Comparison of ENCODE assay signal across 8 cellular contexts in the genomic region with DNA sequence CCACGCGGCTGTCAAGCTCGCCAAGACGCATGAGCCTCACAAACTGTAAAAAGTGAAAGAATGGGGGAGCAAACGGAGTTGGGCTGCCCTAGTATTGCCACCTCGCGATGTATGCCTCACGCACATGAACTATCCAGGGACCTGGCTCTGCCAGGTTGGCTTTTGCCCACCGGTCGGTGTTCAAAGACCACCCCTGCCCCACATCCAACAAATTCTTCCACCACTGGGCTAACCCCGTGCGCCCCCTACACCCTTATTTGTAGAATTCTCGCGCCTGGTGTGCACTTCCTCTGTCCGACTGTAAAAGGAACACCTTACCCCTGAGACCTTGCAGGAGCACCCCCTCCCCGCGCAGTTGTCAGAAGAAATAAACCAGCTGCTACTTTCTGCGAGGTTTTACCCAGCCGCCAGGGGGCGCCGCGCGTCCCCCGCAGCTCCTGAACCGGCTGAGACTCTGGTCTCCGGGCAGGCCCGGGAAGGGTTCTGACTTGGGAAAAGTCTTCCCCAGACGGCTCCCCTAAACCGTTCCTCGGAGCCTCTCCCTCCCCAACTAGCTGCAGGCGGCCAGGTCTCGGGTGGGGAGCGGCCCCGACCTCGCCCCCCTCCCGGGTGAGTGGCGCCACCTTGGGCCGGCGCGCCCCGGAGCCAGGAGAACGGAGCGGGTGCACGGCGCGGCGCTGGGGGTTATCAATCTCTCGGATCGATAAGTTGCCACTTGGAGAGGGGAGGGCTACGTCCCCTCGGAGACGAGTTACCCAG. TPM values are rescaled to one million over a fixed set of nuclear protein-coding genes. Genes with fewer than 3 reads are reported as not detected.
DNase-seq lines count a peak whose midpoint lies in the region; ATAC-seq and TF ChIP-seq lines count a peak whose summit lies in the region.

No MANE protein-coding gene starts in this region.

- peak; percentile 43 for DNase-seq in COR-L47 (lab: John Stamatoyannopoulos, UW)
- DNase-seq in immature natural killer cell: peak; percentile 19 to 40 (median 32)
- peak; percentile 36 for DNase-seq in stimulated activated CD4-positive, alpha-beta T cell treated with anti-CD3 and anti-CD28 coated beads, Interleukin-12 subunit alpha, Interleukin-12 subunit beta, amount 100 ng/mL, for 4 hours
- no peak for DNase-seq in activated CD4-positive, CD25-positive, alpha-beta regulatory T cell (lab: John Stamatoyannopoulos, UW)

- peaks cover 30% of the 10 kb centered on the region for H3K27me3 Mint-ChIP-seq in IgD-negative memory B cell
- H3K27me3 Mint-ChIP-seq in brain: peaks cover 32% of the 10 kb centered on the region
- H3K27me3 Mint-ChIP-seq in immature natural killer cell (ENCODE audit: low read depth in 3 of 3): peaks cover 1 to 21% (median 10%) of the 10 kb centered on the region in 3 donors

- TF ChIP-seq CTCF in brain (conservative IDR thresholded peaks at IDR 0.05): peak; percentile 85 to 95

- H3K4me3 Mint-ChIP-seq in IgD-negative memory B cell (peak overlapping the region; percentile 23 to 86 (median 80)), brain (peak overlapping the region; percentile 85 to 95 (median 92)), immature natural killer cell (peak overlapping the region; percentile 61 to 84 (median 74))

- H3K27ac Mint-ChIP-seq in IgD-negative memory B cell: no peak overlapping the region
- peak overlapping the region in 4 of 5 experiments; percentile 80 to 96 (median 92) for H3K27ac Mint-ChIP-seq in brain
- H3K27ac Mint-ChIP-seq in immature natural killer cell: no peak overlapping the region

- H3K4me1 Mint-ChIP-seq in IgD-negative memory B cell (peaks cover 5 to 7% (median 7%) of the 10 kb centered on the region in 3 donors), brain (peaks cover 43% of the 10 kb centered on the region), immature natural killer cell (peaks cover 8 to 12% of the 10 kb centered on the region in 2 donors)

- no peaks in the 10 kb centered on the region for H3K9me3 Mint-ChIP-seq in IgD-negative memory B cell
- H3K9me3 Mint-ChIP-seq in brain: no peaks in the 10 kb centered on the region
- H3K9me3 Mint-ChIP-seq in immature natural killer cell: no peaks in the 10 kb centered on the region

- ATAC-seq in SK-N-SH treated with all-trans-retinoic acid at 6 μM for 48 hours (no peak), HG03025 (IDR thresholded peaks at IDR 0.05; ENCODE audit: low FRiP score, unreplicated experiment) (no peak)

- H3K36me3 Mint-ChIP-seq in IgD-negative memory B cell: peaks cover 2% of the 10 kb centered on the region
- H3K36me3 Mint-ChIP-seq in brain: no peaks in the 10 kb centered on the region
- no peaks in the 10 kb centered on the region for H3K36me3 Mint-ChIP-seq in immature natural killer cell

TF ChIP-seq in SK-N-SH treated with all-trans-retinoic acid at 6 μM for 48 hours, 23 proteins besides CTCF, POLR2A, EP300 and RAD21:
- no peak for TF ChIP-seq ESRRG (CRISPR knock-in tag; IDR thresholded peaks at IDR 0.05)
- no peak for TF ChIP-seq ISL1 (CRISPR knock-in tag; IDR thresholded peaks at IDR 0.05)
- no peak for TF ChIP-seq GLIS3 (CRISPR knock-in tag; IDR thresholded peaks at IDR 0.05)
- no peak for TF ChIP-seq PPARA (CRISPR knock-in tag; IDR thresholded peaks at IDR 0.05; ENCODE audit: borderline replicate concordance)
- TF ChIP-seq CSDC2 (CRISPR knock-in tag; IDR thresholded peaks at IDR 0.05): 0 out of 2 replicates have a peak, but pooled peaks have one; percentile 41
- TF ChIP-seq, protein P1, sequence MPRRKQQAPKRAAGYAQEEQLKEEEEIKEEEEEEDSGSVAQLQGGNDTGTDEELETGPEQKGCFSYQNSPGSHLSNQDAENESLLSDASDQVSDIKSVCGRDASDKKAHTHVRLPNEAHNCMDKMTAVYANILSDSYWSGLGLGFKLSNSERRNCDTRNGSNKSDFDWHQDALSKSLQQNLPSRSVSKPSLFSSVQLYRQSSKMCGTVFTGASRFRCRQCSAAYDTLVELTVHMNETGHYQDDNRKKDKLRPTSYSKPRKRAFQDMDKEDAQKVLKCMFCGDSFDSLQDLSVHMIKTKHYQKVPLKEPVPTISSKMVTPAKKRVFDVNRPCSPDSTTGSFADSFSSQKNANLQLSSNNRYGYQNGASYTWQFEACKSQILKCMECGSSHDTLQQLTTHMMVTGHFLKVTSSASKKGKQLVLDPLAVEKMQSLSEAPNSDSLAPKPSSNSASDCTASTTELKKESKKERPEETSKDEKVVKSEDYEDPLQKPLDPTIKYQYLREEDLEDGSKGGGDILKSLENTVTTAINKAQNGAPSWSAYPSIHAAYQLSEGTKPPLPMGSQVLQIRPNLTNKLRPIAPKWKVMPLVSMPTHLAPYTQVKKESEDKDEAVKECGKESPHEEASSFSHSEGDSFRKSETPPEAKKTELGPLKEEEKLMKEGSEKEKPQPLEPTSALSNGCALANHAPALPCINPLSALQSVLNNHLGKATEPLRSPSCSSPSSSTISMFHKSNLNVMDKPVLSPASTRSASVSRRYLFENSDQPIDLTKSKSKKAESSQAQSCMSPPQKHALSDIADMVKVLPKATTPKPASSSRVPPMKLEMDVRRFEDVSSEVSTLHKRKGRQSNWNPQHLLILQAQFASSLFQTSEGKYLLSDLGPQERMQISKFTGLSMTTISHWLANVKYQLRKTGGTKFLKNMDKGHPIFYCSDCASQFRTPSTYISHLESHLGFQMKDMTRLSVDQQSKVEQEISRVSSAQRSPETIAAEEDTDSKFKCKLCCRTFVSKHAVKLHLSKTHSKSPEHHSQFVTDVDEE (CRISPR knock-in tag; IDR thresholded peaks at IDR 0.05): peak; percentile 35; the same call in 1 of the 2 replicates
- no peak for TF ChIP-seq ZNF70 (CRISPR knock-in tag; IDR thresholded peaks at IDR 0.05)
- 0 out of 2 replicates have a peak, but pooled peaks have one; percentile 50 for TF ChIP-seq ZFP3 (CRISPR knock-in tag; IDR thresholded peaks at IDR 0.05)

RNA-seq across cellular contexts. Expression of a gene that starts 1.7 kb away (rescaled TPM):
- polyA plus RNA-seq in IgD-negative memory B cell: not detected
- 32.7 TPM for polyA plus RNA-seq in brain (ENCODE audit: insufficient read depth, low read depth, low replicate concordance)
- not detected for polyA plus RNA-seq in immature natural killer cell

Comparison
In these comparisons a context has a peak if more than half of its experiments do, and no peak if none do; other contexts are left out.
1. DNase-seq: peak in COR-L47 (single experiment), immature natural killer cell (3 of 3) and stimulated activated CD4-positive, alpha-beta T cell treated with anti-CD3 and anti-CD28 coated beads, Interleukin-12 subunit alpha, Interleukin-12 subunit beta, amount 100 ng/mL, for 4 hours (single experiment); none in activated CD4-positive, CD25-positive, alpha-beta regulatory T cell (0 of 4).
2. H3K27ac Mint-ChIP-seq: peak in brain (4 of 5); none in IgD-negative memory B cell (0 of 3) and immature natural killer cell (0 of 6).
3. RNA of a gene that starts 1.7 kb away (polyA plus RNA-seq): 32.7 TPM in brain (single experiment); not detected in IgD-negative memory B cell (single experiment) and not detected in immature natural killer cell; every median in the first group is over 10 times any median in the second.
4. Peak in every context shown above with its lines, with median percentiles within 50 percentile points of each other: H3K4me3 Mint-ChIP-seq.